Comparison of ENCODE assay signal across 24 cellular contexts in genomic region chr1:88662723-88663122, GRCh38. TPM values are rescaled to one million over a fixed set of nuclear protein-coding genes. Genes with fewer than 3 reads are reported as not detected.
A peak's percentile ranks its signal among the peaks of the same experiment; 100 is the strongest.
DNase-seq lines count a peak whose midpoint lies in the region; ATAC-seq, FAIRE-seq and TF ChIP-seq lines count a peak whose summit lies in the region.
"Had no signal": no experiment of that assay in that cellular context is flagged by ENCODE, and none has a peak within 500 bp of the region (broad histone marks: within the 10 kb centered on the region; RNA-seq: fewer than 3 reads in every experiment).

No MANE protein-coding gene starts in this region.

- CTCF ChIA-PET in HepG2 (lab: Yijun Ruan, JAX; ENCODE audit: low intra/inter-chr PET ratio, low total read pairs), result no interaction called here

- no peaks in the 10 kb centered on the region for H3K36me3 ChIP-seq in Karpas-422 (ENCODE audit: insufficient read depth, low read length)
- no peaks in the 10 kb centered on the region for H3K36me3 ChIP-seq in HepG2 (replicated peaks in 1 of 2; ENCODE audit: control insufficient read depth in 1 of 2, insufficient read depth in 2 of 2, low read length in 2 of 2)
- no peaks in the 10 kb centered on the region for H3K36me3 ChIP-seq in gastroesophageal sphincter
- H3K36me3 ChIP-seq: ascending aorta, pancreas, right lobe of liver, suprapubic skin, vagina had no signal

- H3K9me3 ChIP-seq in Karpas-422 (ENCODE audit: low read length) (no peaks in the 10 kb centered on the region), HepG2 (ENCODE audit: low read length) (no peaks in the 10 kb centered on the region), gastroesophageal sphincter (no peaks in the 10 kb centered on the region)
- H3K9me3 ChIP-seq: ascending aorta, pancreas, right lobe of liver, suprapubic skin, vagina had no signal

- POLR2A ChIA-PET in HepG2 (lab: Yijun Ruan, JAX), result no interaction called here

- H4K20me1 ChIP-seq in Karpas-422 (ENCODE audit: insufficient read depth, low read depth, low read length) (no peaks in the 10 kb centered on the region), HepG2 (ENCODE audit: insufficient read depth, low read length) (no peaks in the 10 kb centered on the region)

- H3K4me3 ChIP-seq in Karpas-422 (ENCODE audit: low read length) (peak overlapping the region; percentile 29; the same call in 1 of the 2 replicates), HepG2 (replicated peaks in 1 of 3; ENCODE audit: insufficient read depth in 1 of 3, low read depth in 2 of 3, low read length in 3 of 3) (no peak overlapping the region; a peak in 1 of 6 replicates), gastroesophageal sphincter (no peak overlapping the region)
- H3K4me3 ChIP-seq: ascending aorta, pancreas, PC-9, right lobe of liver, suprapubic skin, vagina had no signal

- H3K4me2 ChIP-seq in Karpas-422 (ENCODE audit: low read depth, low read length, poor library complexity, severe bottlenecking) (peak overlapping the region; percentile 60), HepG2 (ENCODE audit: low read depth, low read length) (peak overlapping the region; percentile 28)
- H3K4me2 ChIP-seq: PC-9 had no signal

- no peaks in the 10 kb centered on the region for H3K79me2 ChIP-seq in Karpas-422 (ENCODE audit: low read length)
- no peaks in the 10 kb centered on the region for H3K79me2 ChIP-seq in HepG2 (ENCODE audit: insufficient read depth, low read length)

- TF ChIP-seq POLR2A in GM12891 (IDR thresholded peaks at IDR 0.05; ENCODE audit: low read depth, low read length), result no peak
- TF ChIP-seq POLR2A in HepG2 (IDR thresholded peaks at IDR 0.05; ENCODE audit: insufficient read depth in 1 of 2, low read depth in 2 of 2, low read length in 2 of 2), result no peak
- TF ChIP-seq POLR2A in gastroesophageal sphincter (IDR thresholded peaks at IDR 0.05), result no peak

- DNase-seq in GM12891 (ENCODE audit: insufficient read length, low spot score), result no peak
- peak; percentile 68 for DNase-seq in Karpas-422
- no peak for DNase-seq in HepG2 (ENCODE audit: low spot score)
- no peak for DNase-seq in T-helper 2 cell
- no peak for DNase-seq in SKM-1 treated with dmso at 0.1 percent for 144 hours (lab: John Stamatoyannopoulos, UW; ENCODE audit: unreplicated experiment)
- DNase-seq: activated CD4-positive, alpha-beta T cell treated with anti-CD3 and anti-CD28 coated beads, Interleukin-2, amount 10 ng/mL, durations not matched to agents 24 days and 14 days; activated CD8-positive, alpha-beta memory T cell treated with anti-CD3 and anti-CD28 coated beads, Interleukin-2, amount 10 ng/mL, durations not matched to agents 7 days and 5 days; erythroblast; foreskin melanocyte; mammary epithelial cell; natural killer cell; NCI-H1105; NCI-H774; pancreas; PC-9; right lobe of liver; SHP77 treated with DMSO at 0.1 percent for 48 hours had no signal

- no peaks in the 10 kb centered on the region; the same call in 1 of the 2 replicates for H3K9me2 ChIP-seq in Karpas-422 (replicated peaks; ENCODE audit: insufficient read depth, low read length)

- no peak for TF ChIP-seq CTCF in HepG2 (CRISPR knock-in tag; IDR thresholded peaks at IDR 0.05)
- TF ChIP-seq CTCF in gastroesophageal sphincter (IDR thresholded peaks at IDR 0.05), result no peak

- TF ChIP-seq EP300 in HepG2 (IDR thresholded peaks at IDR 0.05; ENCODE audit: low read depth in 2 of 2, low read length in 2 of 2), result no peak
- no peak for TF ChIP-seq EP300 in HepG2 (CRISPR knock-in tag; IDR thresholded peaks at IDR 0.05; ENCODE audit: borderline replicate concordance)
- TF ChIP-seq EP300 in gastroesophageal sphincter (IDR thresholded peaks at IDR 0.05), result no peak

- H3K9ac ChIP-seq in Karpas-422 (ENCODE audit: low read length), result no peak overlapping the region
- no peak overlapping the region for H3K9ac ChIP-seq in HepG2 (ENCODE audit: insufficient read depth, low read depth, low read length)

- FAIRE-seq in GM12891 (lab: Jason Lieb, UNC), result peak; percentile 77
- no peak for FAIRE-seq in HepG2 (lab: Jason Lieb, UNC)
- FAIRE-seq: pancreas had no signal

- WGBS in HepG2 (ENCODE audit: low lambda C conversion rate), result 12% methylated on average over 2 of the region's 2 CpGs
- 89 to 94% methylated on average over 2 of the region's 2 CpGs for WGBS in gastroesophageal sphincter (ENCODE audit: low coverage in 1 of 2), 2 donors

- peak; percentile 38 for ATAC-seq in GM21381 (IDR thresholded peaks at IDR 0.05; ENCODE audit: unreplicated experiment)
- ATAC-seq in HepG2, result no peak
- no peak for ATAC-seq in gastroesophageal sphincter
- ATAC-seq in HG03025 (IDR thresholded peaks at IDR 0.05; ENCODE audit: low FRiP score, unreplicated experiment), result no peak
- ATAC-seq: activated CD8-positive, alpha-beta memory T cell treated with anti-CD3 and anti-CD28 coated beads, Interleukin-2, amount 10 ng/mL, durations not matched to agents 7 days and 5 days; natural killer cell had no signal

- intact Hi-C loops in HepG2 (cut with micrococcal nuclease; ENCODE audit: unreplicated experiment), result no loop called here

- peak overlapping the region; percentile 12; the same call in 1 of the 2 replicates for H3K27ac ChIP-seq in Karpas-422 (ENCODE audit: low read length)
- H3K27ac ChIP-seq in HepG2 (ENCODE audit: extremely low read length, insufficient read depth, low read length), result no peak overlapping the region
- H3K27ac ChIP-seq in gastroesophageal sphincter, result no peak overlapping the region
- H3K27ac ChIP-seq: ascending aorta, C4-2B, PC-9, right lobe of liver, suprapubic skin, vagina had no signal

- H2AFZ ChIP-seq in Karpas-422 (ENCODE audit: low read length) (peak overlapping the region; percentile 40), HepG2 (ENCODE audit: low read length) (no peak overlapping the region)

- in situ Hi-C loops in HepG2 (cut with HindIII; ENCODE audit: extremely low pct_ligation_motif_present, low pct_unique_long_range_greater_than_20kb), result no loop called here

- H3K27me3 ChIP-seq in Karpas-422 (ENCODE audit: low read length) (no peaks in the 10 kb centered on the region), HepG2 (ENCODE audit: control insufficient read depth in 1 of 2, insufficient read depth in 2 of 2, low read length in 2 of 2) (no peaks in the 10 kb centered on the region), gastroesophageal sphincter (no peaks in the 10 kb centered on the region)
- H3K27me3 ChIP-seq: ascending aorta, pancreas, right lobe of liver, suprapubic skin, vagina had no signal

- TF ChIP-seq RAD21 in HepG2 (CRISPR knock-in tag; IDR thresholded peaks at IDR 0.05), result no peak

- H3K4me1 ChIP-seq in Karpas-422 (ENCODE audit: low read length), result peaks cover 50% of the 10 kb centered on the region
- H3K4me1 ChIP-seq in HepG2 (ENCODE audit: insufficient read depth, low read length), result peaks cover 26% of the 10 kb centered on the region
- H3K4me1 ChIP-seq in gastroesophageal sphincter, result no peaks in the 10 kb centered on the region
- H3K4me1 ChIP-seq: ascending aorta, suprapubic skin, vagina had no signal

- BruUV-seq in HepG2 (replicated peaks; lab: Mats Ljungman, UMichigan), result no TSS peak

TF ChIP-seq in GM12891, 5 proteins besides CTCF, POLR2A, EP300 and RAD21:
- TF ChIP-seq SPI1 (IDR thresholded peaks at IDR 0.05; ENCODE audit: low read depth, low read length), result no peak
- TF ChIP-seq POU2F2 (IDR thresholded peaks at IDR 0.05; ENCODE audit: low read depth, low read length), result no peak
- no peak for TF ChIP-seq TAF1 (IDR thresholded peaks at IDR 0.05; ENCODE audit: low read depth, low read length)
- TF ChIP-seq POLR2AphosphoS5 (IDR thresholded peaks at IDR 0.05; ENCODE audit: low read depth, low read length), result no peak
- no peak for TF ChIP-seq PAX5 (IDR thresholded peaks at IDR 0.05; ENCODE audit: insufficient read depth, low read length, severe bottlenecking)

TF ChIP-seq in HepG2, 621 proteins besides CTCF, POLR2A, EP300 and RAD21:
- TF ChIP-seq ZNF451 (CRISPR knock-in tag; IDR thresholded peaks at IDR 0.05) (no peak), DNMT3B (CRISPR knock-in tag; conservative IDR thresholded peaks at IDR 0.05) (no peak), ZEB1 (IDR thresholded peaks at IDR 0.05; ENCODE audit: insufficient replicate concordance, low read depth) (no peak), ZNF251 (CRISPR knock-in tag; IDR thresholded peaks at IDR 0.05) (no peak), EEA1 (CRISPR knock-in tag; IDR thresholded peaks at IDR 0.05; ENCODE audit: borderline replicate concordance) (no peak)

RNA-seq across cellular contexts. Expression of gene PKN2, which starts 21.4 kb away (rescaled TPM):
- 7.4 TPM for polyA plus RNA-seq in GM12891 (2012; ENCODE audit: low read depth, missing spikeins)
- 26.3 and 37.1 TPM in 2 replicates for total RNA-seq in Karpas-422 (2014; rRNA removed; shearing (Covaris generic); ENCODE audit: low replicate concordance)
- total RNA-seq in HepG2 (2016; rRNA removed; fragmentation: Illumina TruSeq; extraction: Trizol) (29.4 and 45.4 TPM in 2 replicates), gastroesophageal sphincter (10 to 100 TPM; 30.9 to 47.8 (median 38.4) TPM)
- 34.8 and 39.2 TPM in 2 replicates for total RNA-seq in HepG2 (2016; cell fraction: cytosol; rRNA removed; fragmentation: Illumina TruSeq; extraction: Trizol; ENCODE audit: low read depth)
- total RNA-seq in HepG2 (2016; cell fraction: insoluble cytoplasmic fraction; rRNA removed; fragmentation: Illumina TruSeq; extraction: Trizol), result 34.6 and 44.6 TPM in 2 replicates
- total RNA-seq in HepG2 (2016; cell fraction: membrane; rRNA removed; fragmentation: Illumina TruSeq; extraction: Trizol), result 19.9 and 20.3 TPM in 2 replicates
- 52.3 and 53.1 TPM in 2 replicates for total RNA-seq in HepG2 (2016; cell fraction: nucleus; rRNA removed; fragmentation: Illumina TruSeq; extraction: Trizol)
- 14.0 and 17.0 TPM in 2 replicates for polyA plus RNA-seq in HepG2 (2011; rRNA removed)
- 4.9 and 8.1 TPM in 2 replicates for polyA plus RNA-seq in HepG2 (2011; cell fraction: cytosol; rRNA removed)
- 14.0 and 19.9 TPM in 2 replicates for polyA plus RNA-seq in HepG2 (2011; cell fraction: nucleus; rRNA removed)
- 14.5 and 17.9 TPM in 2 replicates for polyA plus RNA-seq in HepG2 (2012)
- 0.43 and 0.73 TPM in 2 replicates for polyA plus RNA-seq in HepG2 (2016; cell fraction: cytosol; fragmentation: Illumina TruSeq; extraction: Trizol; ENCODE audit: low read depth)
- 30.5 and 33.8 TPM in 2 replicates for polyA plus RNA-seq in HepG2 (2016; cell fraction: insoluble cytoplasmic fraction; fragmentation: Illumina TruSeq; extraction: Trizol; ENCODE audit: low read depth)
- polyA plus RNA-seq in HepG2 (2016; cell fraction: membrane; fragmentation: Illumina TruSeq; extraction: Trizol; ENCODE audit: low read depth), result 2.6 TPM in 2 replicates
- polyA plus RNA-seq in HepG2 (2016; cell fraction: nucleus; fragmentation: Illumina TruSeq; extraction: Trizol; ENCODE audit: insufficient read depth, low read depth), result 59.6 and 69.2 TPM in 2 replicates
- polyA minus RNA-seq in HepG2 (2011; rRNA and poly(A)+ RNA removed; ENCODE audit: low replicate concordance), result 13.2 and 30.2 TPM in 2 replicates
- 28.5 and 42.5 TPM in 2 replicates for polyA minus RNA-seq in HepG2 (2011; cell fraction: cytosol; rRNA and poly(A)+ RNA removed)
- polyA minus RNA-seq in HepG2 (2011; cell fraction: nucleus; rRNA and poly(A)+ RNA removed), result 80.6 and 105 TPM in 2 replicates
